ENCODE assay signal across 8 cellular contexts in the genomic region with DNA sequence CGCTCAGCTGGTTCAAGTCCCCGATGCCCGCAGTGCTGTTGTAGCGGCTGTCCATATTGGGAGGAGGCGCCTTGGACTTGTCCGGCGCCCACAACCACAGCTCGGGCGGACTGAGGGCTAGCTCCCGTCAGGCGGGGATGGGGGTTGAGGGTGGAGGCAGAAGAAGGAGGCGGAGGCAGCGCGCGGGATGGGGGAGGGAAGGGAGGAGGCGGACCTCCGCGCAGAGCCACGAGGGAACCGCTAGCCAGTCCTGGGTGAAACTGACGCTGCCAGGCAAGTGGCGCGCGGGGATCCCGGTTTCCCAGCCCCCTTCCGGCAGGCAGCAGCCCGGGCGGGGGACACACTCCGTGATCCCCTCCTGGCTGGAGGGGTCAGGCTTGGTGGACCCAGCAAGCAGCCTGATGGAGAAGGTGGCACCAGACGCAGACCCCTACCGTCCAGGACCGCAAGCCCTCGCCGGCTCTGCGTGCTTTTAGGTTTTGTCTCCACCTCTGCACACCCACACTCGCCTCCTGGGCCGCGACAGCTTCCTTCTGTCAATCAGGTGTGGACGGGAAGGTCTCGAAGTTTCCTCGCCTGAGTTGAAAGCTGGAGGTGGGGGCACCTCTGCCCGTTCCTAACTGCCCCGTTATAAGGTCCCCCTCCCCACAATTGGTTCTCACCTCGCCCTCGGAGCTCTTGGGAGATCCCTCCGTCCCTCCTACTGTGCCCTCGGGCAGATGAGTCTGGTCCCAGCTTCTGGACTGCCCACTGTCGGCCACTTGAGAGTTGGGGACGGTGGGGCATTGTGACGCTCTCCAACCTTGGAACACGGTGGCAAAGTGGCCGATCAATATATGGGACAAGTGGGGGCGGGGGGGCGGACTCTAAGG. TPM values are rescaled to one million over a fixed set of nuclear protein-coding genes. Genes with fewer than 3 reads are reported as not detected.
DNase-seq lines count a peak whose midpoint lies in the region; ATAC-seq and TF ChIP-seq lines count a peak whose summit lies in the region.

CPNE8 (minus strand) TSS at position 112 of the 872 bp plus-strand sequence; CDS start at position 55, 57 bp downstream.

- peak within 1 kb of the TSS; percentile 94 for H3K4me3 Mint-ChIP-seq in chondrocyte (ENCODE audit: unreplicated experiment)

- peak within 1 kb of the TSS; percentile 53 for H3K4me3 ChIP-seq in kidney epithelial cell (ENCODE audit: low read depth, low read length)

- ATAC-seq in GM21515 (IDR thresholded peaks at IDR 0.05; ENCODE audit: unreplicated experiment): peak; percentile 58
- ATAC-seq in activated CD4-positive, CD25-positive, alpha-beta regulatory T cell treated with anti-CD3 and anti-CD28 coated beads, Interleukin-2, amount 50 U/mL, for 24 hours: peak; percentile 49 to 50

- H3K27me3 Mint-ChIP-seq in chondrocyte (ENCODE audit: low read depth): peaks cover 11% of the 10 kb centered on the region

- peaks cover 30% of the 10 kb centered on the region for H3K4me1 Mint-ChIP-seq in chondrocyte (ENCODE audit: low read depth)

- H3K27ac Mint-ChIP-seq in chondrocyte (ENCODE audit: unreplicated experiment): peak within 1 kb of the TSS; percentile 96

- H3K36me3 Mint-ChIP-seq in chondrocyte (ENCODE audit: low read depth): no peaks in the 10 kb centered on the region

- H3K9me3 Mint-ChIP-seq in chondrocyte (ENCODE audit: low read depth): no peaks in the 10 kb centered on the region

- TF ChIP-seq CTCF in chondrocyte (IDR thresholded peaks at IDR 0.05) (peak; percentile 25), kidney epithelial cell (IDR thresholded peaks at IDR 0.05; ENCODE audit: insufficient read depth, low read length, poor library complexity, severe bottlenecking) (no peak)

- DNase-seq in Caki2 (ENCODE audit: low read depth): peak; percentile 89
- DNase-seq in HT1080 (ENCODE audit: low read depth): peak; percentile 84
- DNase-seq in chondrocyte (ENCODE audit: low spot score): peak; percentile 94
- no peak for DNase-seq in kidney epithelial cell (ENCODE audit: low read depth)
- peak; percentile 10 to 54 for DNase-seq in stimulated activated CD4-positive, alpha-beta T cell treated with anti-CD3 and anti-CD28 coated beads, Interleukin-12 subunit alpha, Interleukin-12 subunit beta, amount 100 ng/mL, for 24 hours (ENCODE audit: low read depth in 2 of 2)
- no peak for DNase-seq in NCI-H1092 (lab: John Stamatoyannopoulos, UW)

- no peaks in the 10 kb centered on the region for H3K36me3 ChIP-seq in kidney epithelial cell (ENCODE audit: control insufficient read depth, insufficient read depth, low read length)

- no peaks in the 10 kb centered on the region for H3K27me3 ChIP-seq in kidney epithelial cell (ENCODE audit: control insufficient read depth, insufficient read depth, low read length)

- in situ Hi-C loops in Caki2 (cut with HindIII; ENCODE audit: low pct_unique_long_range_greater_than_20kb, low sequenced_read_pairs): no loop called here

RNA-seq across cellular contexts. Expression of gene CPNE8, which starts in this region (rescaled TPM):
- total RNA-seq in Caki2 (2014; rRNA removed; shearing (Covaris generic); ENCODE audit: low replicate concordance): 17.1 and 20.4 TPM in 2 replicates
- total RNA-seq in HT1080 (2014; rRNA removed; shearing (Covaris generic)): 14.1 and 17.3 TPM in 2 replicates
- polyA plus RNA-seq in HT1080 (2015; cell fraction: cytosol; rRNA removed): 9.9 and 13.7 TPM in 2 replicates
- polyA plus RNA-seq in HT1080 (2015; cell fraction: nucleus; rRNA removed): 27.5 and 34.3 TPM in 2 replicates
- total RNA-seq in chondrocyte: 8.0 to 10.6 TPM (median 10.3 TPM) in 3 replicates
- 6.4 and 8.0 TPM in 2 replicates for total RNA-seq in kidney epithelial cell

Comparison
In these comparisons a context has a peak if more than half of its experiments do, and no peak if none do; other contexts are left out.
1. DNase-seq: peak in Caki2 (single experiment), HT1080 (single experiment), chondrocyte (single experiment) and stimulated activated CD4-positive, alpha-beta T cell treated with anti-CD3 and anti-CD28 coated beads, Interleukin-12 subunit alpha, Interleukin-12 subunit beta, amount 100 ng/mL, for 24 hours (2 of 2); none in kidney epithelial cell (single experiment) and NCI-H1092 (single experiment).